In the genomic region with DNA sequence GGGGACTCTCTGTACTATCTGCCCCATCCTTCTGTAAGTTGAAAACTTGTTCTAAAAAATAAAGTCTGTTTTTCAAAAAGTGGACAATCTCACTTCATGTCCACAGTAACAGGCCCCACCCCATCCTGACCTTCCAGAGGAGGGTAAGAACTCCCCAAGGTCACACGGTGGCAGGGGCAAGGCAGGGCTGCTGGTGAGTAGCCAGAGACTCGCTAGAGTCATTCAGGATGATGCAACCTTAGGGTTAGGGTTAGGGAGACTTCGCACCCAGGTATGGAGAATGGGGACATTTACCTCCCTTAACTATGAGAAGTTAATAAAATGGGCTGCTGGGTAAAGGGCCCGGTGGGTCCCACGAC, we compare ENCODE assay signal across 1 cellular context.
TF ChIP-seq lines count a peak whose summit lies in the region.

No MANE protein-coding gene starts in this region.

TF ChIP-seq in H1, 55 proteins besides CTCF, POLR2A, EP300 and RAD21:
- TF ChIP-seq RXRA (IDR thresholded peaks at IDR 0.05; ENCODE audit: insufficient read depth, low read depth, low read length) (no peak), CEBPB (IDR thresholded peaks at IDR 0.05; ENCODE audit: low read depth, low read length) (0 out of 2 replicates have a peak, but pooled peaks have one; percentile 10)
TF ChIP-seq in H1: peak in this region for 1.
